Comparison of ENCODE assay signal across 1 cellular context in genomic region chr17:81285179-81285878, GRCh38.
TF ChIP-seq lines count a peak whose summit lies in the region.

No MANE protein-coding gene starts in this region.

TF ChIP-seq in K562, 482 proteins besides CTCF, POLR2A, EP300 and RAD21 (continued from another document and continues in another):
- TF ChIP-seq ZNF133 (CRISPR knock-in tag; IDR thresholded peaks at IDR 0.05) (no peak), TBP (optimal IDR thresholded peaks at IDR 0.05; ENCODE audit: low read depth, low read length) (peak; percentile 2), HNRNPLL (IDR thresholded peaks at IDR 0.05; ENCODE audit: low read depth, low read length, poor library complexity, severe bottlenecking) (no peak), MEF2D (tag; conservative IDR thresholded peaks at IDR 0.05; ENCODE audit: low read depth) (0 out of 2 replicates have a peak, but pooled peaks have one; percentile 22), NR4A1 (CRISPR knock-in tag; IDR thresholded peaks at IDR 0.05) (0 out of 2 replicates have a peak, but pooled peaks have one; percentile 47), NR4A1 (tag; IDR thresholded peaks at IDR 0.05) (0 out of 2 replicates have a peak, but pooled peaks have one; percentile 48), NR2C1 (IDR thresholded peaks at IDR 0.05) (peak; percentile 42; the same call in 1 of the 2 replicates), NR2C1 (tag; IDR thresholded peaks at IDR 0.05) (no peak), MAFF (IDR thresholded peaks at IDR 0.05; ENCODE audit: low read length) (peak; percentile 36; the same call in 1 of the 2 replicates), NFIC (IDR thresholded peaks at IDR 0.05) (peak; percentile 78), FOXA3 (CRISPR knock-in tag; conservative IDR thresholded peaks at IDR 0.05 in 1 of 2, IDR thresholded peaks at IDR 0.05 in 1 of 2) (no peak), CREB3 (tag; conservative IDR thresholded peaks at IDR 0.05; ENCODE audit: low read depth) (0 out of 2 replicates have a peak, but pooled peaks have one; percentile 31), ELF2 (CRISPR knock-in tag; IDR thresholded peaks at IDR 0.05) (peak; percentile 82), SMAD4 (CRISPR knock-in tag; conservative IDR thresholded peaks at IDR 0.05) (peak; percentile 65), ZNF589 (CRISPR knock-in tag; IDR thresholded peaks at IDR 0.05; ENCODE audit: low read depth) (peak; percentile 22; the same call in 1 of the 2 replicates), NFE2 (IDR thresholded peaks at IDR 0.05; ENCODE audit: low read depth) (peak; percentile 81), HMGN3 (IDR thresholded peaks at IDR 0.05; ENCODE audit: borderline replicate concordance, extremely low read depth, insufficient read length, low read depth, low read length) (peak; percentile 69), LARP7 (IDR thresholded peaks at IDR 0.05) (no peak), PHF20 (IDR thresholded peaks at IDR 0.05; ENCODE audit: partially characterized antibody) (peak; percentile 84), ATF1 (CRISPR knock-in tag; IDR thresholded peaks at IDR 0.05) (no peak), ATF1 (tag; IDR thresholded peaks at IDR 0.05) (peak; percentile 56), L3MBTL2 (IDR thresholded peaks at IDR 0.05) (peak; percentile 90), FOSL1 (tag; conservative IDR thresholded peaks at IDR 0.05) (peak; percentile 58), E2F1 (CRISPR knock-in tag; IDR thresholded peaks at IDR 0.05) (no peak), ZNF639 (CRISPR knock-in tag; conservative IDR thresholded peaks at IDR 0.05 in 1 of 2, IDR thresholded peaks at IDR 0.05 in 1 of 2) (peak in 1 of 2 experiments; percentile 82; a peak in 1 of 4 replicates), HMBOX1 (IDR thresholded peaks at IDR 0.05) (no peak), ZNF696 (CRISPR knock-in tag; conservative IDR thresholded peaks at IDR 0.05) (no peak), ATF7 (IDR thresholded peaks at IDR 0.05) (peak; percentile 49; the same call in 1 of the 2 replicates), ATF3 (IDR thresholded peaks at IDR 0.05) (0 out of 2 replicates have a peak, but pooled peaks have one; percentile 30), ATF3 (CRISPR knock-in tag; conservative IDR thresholded peaks at IDR 0.05) (no peak), ZNF584 (CRISPR knock-in tag; IDR thresholded peaks at IDR 0.05; ENCODE audit: low read depth) (peak; percentile 48; the same call in 1 of the 2 replicates)
- TF ChIP-seq, protein P1, sequence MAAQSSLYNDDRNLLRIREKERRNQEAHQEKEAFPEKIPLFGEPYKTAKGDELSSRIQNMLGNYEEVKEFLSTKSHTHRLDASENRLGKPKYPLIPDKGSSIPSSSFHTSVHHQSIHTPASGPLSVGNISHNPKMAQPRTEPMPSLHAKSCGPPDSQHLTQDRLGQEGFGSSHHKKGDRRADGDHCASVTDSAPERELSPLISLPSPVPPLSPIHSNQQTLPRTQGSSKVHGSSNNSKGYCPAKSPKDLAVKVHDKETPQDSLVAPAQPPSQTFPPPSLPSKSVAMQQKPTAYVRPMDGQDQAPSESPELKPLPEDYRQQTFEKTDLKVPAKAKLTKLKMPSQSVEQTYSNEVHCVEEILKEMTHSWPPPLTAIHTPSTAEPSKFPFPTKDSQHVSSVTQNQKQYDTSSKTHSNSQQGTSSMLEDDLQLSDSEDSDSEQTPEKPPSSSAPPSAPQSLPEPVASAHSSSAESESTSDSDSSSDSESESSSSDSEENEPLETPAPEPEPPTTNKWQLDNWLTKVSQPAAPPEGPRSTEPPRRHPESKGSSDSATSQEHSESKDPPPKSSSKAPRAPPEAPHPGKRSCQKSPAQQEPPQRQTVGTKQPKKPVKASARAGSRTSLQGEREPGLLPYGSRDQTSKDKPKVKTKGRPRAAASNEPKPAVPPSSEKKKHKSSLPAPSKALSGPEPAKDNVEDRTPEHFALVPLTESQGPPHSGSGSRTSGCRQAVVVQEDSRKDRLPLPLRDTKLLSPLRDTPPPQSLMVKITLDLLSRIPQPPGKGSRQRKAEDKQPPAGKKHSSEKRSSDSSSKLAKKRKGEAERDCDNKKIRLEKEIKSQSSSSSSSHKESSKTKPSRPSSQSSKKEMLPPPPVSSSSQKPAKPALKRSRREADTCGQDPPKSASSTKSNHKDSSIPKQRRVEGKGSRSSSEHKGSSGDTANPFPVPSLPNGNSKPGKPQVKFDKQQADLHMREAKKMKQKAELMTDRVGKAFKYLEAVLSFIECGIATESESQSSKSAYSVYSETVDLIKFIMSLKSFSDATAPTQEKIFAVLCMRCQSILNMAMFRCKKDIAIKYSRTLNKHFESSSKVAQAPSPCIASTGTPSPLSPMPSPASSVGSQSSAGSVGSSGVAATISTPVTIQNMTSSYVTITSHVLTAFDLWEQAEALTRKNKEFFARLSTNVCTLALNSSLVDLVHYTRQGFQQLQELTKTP (IDR thresholded peaks at IDR 0.05; ENCODE audit: low read depth in 1 of 2, partially characterized antibody in 2 of 2) = peak in 1 of 2 experiments; percentile 49
- TF ChIP-seq, protein P2, sequence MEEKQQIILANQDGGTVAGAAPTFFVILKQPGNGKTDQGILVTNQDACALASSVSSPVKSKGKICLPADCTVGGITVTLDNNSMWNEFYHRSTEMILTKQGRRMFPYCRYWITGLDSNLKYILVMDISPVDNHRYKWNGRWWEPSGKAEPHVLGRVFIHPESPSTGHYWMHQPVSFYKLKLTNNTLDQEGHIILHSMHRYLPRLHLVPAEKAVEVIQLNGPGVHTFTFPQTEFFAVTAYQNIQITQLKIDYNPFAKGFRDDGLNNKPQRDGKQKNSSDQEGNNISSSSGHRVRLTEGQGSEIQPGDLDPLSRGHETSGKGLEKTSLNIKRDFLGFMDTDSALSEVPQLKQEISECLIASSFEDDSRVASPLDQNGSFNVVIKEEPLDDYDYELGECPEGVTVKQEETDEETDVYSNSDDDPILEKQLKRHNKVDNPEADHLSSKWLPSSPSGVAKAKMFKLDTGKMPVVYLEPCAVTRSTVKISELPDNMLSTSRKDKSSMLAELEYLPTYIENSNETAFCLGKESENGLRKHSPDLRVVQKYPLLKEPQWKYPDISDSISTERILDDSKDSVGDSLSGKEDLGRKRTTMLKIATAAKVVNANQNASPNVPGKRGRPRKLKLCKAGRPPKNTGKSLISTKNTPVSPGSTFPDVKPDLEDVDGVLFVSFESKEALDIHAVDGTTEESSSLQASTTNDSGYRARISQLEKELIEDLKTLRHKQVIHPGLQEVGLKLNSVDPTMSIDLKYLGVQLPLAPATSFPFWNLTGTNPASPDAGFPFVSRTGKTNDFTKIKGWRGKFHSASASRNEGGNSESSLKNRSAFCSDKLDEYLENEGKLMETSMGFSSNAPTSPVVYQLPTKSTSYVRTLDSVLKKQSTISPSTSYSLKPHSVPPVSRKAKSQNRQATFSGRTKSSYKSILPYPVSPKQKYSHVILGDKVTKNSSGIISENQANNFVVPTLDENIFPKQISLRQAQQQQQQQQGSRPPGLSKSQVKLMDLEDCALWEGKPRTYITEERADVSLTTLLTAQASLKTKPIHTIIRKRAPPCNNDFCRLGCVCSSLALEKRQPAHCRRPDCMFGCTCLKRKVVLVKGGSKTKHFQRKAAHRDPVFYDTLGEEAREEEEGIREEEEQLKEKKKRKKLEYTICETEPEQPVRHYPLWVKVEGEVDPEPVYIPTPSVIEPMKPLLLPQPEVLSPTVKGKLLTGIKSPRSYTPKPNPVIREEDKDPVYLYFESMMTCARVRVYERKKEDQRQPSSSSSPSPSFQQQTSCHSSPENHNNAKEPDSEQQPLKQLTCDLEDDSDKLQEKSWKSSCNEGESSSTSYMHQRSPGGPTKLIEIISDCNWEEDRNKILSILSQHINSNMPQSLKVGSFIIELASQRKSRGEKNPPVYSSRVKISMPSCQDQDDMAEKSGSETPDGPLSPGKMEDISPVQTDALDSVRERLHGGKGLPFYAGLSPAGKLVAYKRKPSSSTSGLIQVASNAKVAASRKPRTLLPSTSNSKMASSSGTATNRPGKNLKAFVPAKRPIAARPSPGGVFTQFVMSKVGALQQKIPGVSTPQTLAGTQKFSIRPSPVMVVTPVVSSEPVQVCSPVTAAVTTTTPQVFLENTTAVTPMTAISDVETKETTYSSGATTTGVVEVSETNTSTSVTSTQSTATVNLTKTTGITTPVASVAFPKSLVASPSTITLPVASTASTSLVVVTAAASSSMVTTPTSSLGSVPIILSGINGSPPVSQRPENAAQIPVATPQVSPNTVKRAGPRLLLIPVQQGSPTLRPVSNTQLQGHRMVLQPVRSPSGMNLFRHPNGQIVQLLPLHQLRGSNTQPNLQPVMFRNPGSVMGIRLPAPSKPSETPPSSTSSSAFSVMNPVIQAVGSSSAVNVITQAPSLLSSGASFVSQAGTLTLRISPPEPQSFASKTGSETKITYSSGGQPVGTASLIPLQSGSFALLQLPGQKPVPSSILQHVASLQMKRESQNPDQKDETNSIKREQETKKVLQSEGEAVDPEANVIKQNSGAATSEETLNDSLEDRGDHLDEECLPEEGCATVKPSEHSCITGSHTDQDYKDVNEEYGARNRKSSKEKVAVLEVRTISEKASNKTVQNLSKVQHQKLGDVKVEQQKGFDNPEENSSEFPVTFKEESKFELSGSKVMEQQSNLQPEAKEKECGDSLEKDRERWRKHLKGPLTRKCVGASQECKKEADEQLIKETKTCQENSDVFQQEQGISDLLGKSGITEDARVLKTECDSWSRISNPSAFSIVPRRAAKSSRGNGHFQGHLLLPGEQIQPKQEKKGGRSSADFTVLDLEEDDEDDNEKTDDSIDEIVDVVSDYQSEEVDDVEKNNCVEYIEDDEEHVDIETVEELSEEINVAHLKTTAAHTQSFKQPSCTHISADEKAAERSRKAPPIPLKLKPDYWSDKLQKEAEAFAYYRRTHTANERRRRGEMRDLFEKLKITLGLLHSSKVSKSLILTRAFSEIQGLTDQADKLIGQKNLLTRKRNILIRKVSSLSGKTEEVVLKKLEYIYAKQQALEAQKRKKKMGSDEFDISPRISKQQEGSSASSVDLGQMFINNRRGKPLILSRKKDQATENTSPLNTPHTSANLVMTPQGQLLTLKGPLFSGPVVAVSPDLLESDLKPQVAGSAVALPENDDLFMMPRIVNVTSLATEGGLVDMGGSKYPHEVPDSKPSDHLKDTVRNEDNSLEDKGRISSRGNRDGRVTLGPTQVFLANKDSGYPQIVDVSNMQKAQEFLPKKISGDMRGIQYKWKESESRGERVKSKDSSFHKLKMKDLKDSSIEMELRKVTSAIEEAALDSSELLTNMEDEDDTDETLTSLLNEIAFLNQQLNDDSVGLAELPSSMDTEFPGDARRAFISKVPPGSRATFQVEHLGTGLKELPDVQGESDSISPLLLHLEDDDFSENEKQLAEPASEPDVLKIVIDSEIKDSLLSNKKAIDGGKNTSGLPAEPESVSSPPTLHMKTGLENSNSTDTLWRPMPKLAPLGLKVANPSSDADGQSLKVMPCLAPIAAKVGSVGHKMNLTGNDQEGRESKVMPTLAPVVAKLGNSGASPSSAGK (IDR thresholded peaks at IDR 0.05) = peak; percentile 88
